Comparison of ENCODE assay signal across 16 cellular contexts in genomic region chr1:100794719-100795645, GRCh38.
DNase-seq lines count a peak whose midpoint lies in the region; ATAC-seq and TF ChIP-seq lines count a peak whose summit lies in the region.
"Had no signal": no experiment of that assay in that cellular context is flagged by ENCODE, and none has a peak within 500 bp of the region (broad histone marks: within the 10 kb centered on the region; RNA-seq: fewer than 3 reads in every experiment).

No MANE protein-coding gene starts in this region.

- H3K18ac ChIP-seq in IMR-90 (ENCODE audit: low read depth, low read length): peak overlapping the region; percentile 83

- H3K79me1 ChIP-seq in IMR-90 (ENCODE audit: low read depth in 1 of 2, low read length in 2 of 2): no peaks in the 10 kb centered on the region

- peak overlapping the region; percentile 48; the same call in 1 of the 2 replicates for H3K14ac ChIP-seq in IMR-90 (replicated peaks; ENCODE audit: low read depth, low read length)

- H3K27me3 ChIP-seq in IMR-90 (ENCODE audit: control insufficient read depth, insufficient read depth, low read length) (no peaks in the 10 kb centered on the region), lung (ENCODE audit: control insufficient read depth, insufficient read depth) (no peaks in the 10 kb centered on the region)
- H3K27me3 ChIP-seq: pancreas, tibial artery had no signal

- peak overlapping the region; percentile 66 for H3K4me2 ChIP-seq in IMR-90 (ENCODE audit: low read depth, low read length)

- CTCF ChIA-PET in IMR-90 (lab: Yijun Ruan, JAX): interaction anchor here (1.1 kb wide), 2 partner anchors 58 to 164 kb away, joined by 4 to 6 read pairs; no protein-coding TSS in a partner anchor

- no peak overlapping the region for H3K4me3 ChIP-seq in IMR-90 (ENCODE audit: insufficient read depth, low read depth, low read length)
- H3K4me3 ChIP-seq in lung: no peak overlapping the region
- H3K4me3 ChIP-seq: pancreas, tibial artery had no signal

- no peak overlapping the region for H2AK5ac ChIP-seq in IMR-90 (ENCODE audit: low read depth, low read length)

- no CpG with 5 or more reads among the region's 8 CpGs for WGBS in IMR-90 (ENCODE audit: extremely low coverage in 2 of 2, insufficient read length in 1 of 2), 2 experiments
- 63 to 74% methylated on average over 8 of the region's 8 CpGs for WGBS in lung, 2 donors

- no peak overlapping the region for H3K56ac ChIP-seq in IMR-90 (ENCODE audit: extremely low read depth, insufficient read depth, low read length)

- BruUV-seq in IMR-90 (replicated peaks; lab: Mats Ljungman, UMichigan): no TSS peak

- peak overlapping the region in 1 of 2 experiments; percentile 10; a peak in 1 of 4 replicates for H4K8ac ChIP-seq in IMR-90 (ENCODE audit: low read depth in 2 of 2, low read length in 2 of 2)

- peak; percentile 77 for DNase-seq in COR-L47 (lab: John Stamatoyannopoulos, UW)
- DNase-seq in IMR-90: peak; percentile 90
- DNase-seq in amniotic epithelial cell (ENCODE audit: low read depth): peak; percentile 50
- no peak for DNase-seq in lung (ENCODE audit: low spot score)
- no peak for DNase-seq in SIG-M5 (lab: John Stamatoyannopoulos, UW)
- DNase-seq in occipital lobe (lab: John Stamatoyannopoulos, UW): no peak
- DNase-seq: activated CD4-positive, alpha-beta T cell treated with anti-CD3 and anti-CD28 coated beads, Interleukin-2, amount 50 U/mL, for 48 hours; amniotic stem cell; DMS79 treated with DMSO at 0.1 percent for 48 hours; foreskin melanocyte; NCI-H1092 treated with DMSO at 0.1 percent for 48 hours; pancreas; stimulated activated CD4-positive, alpha-beta T cell treated with anti-CD3 and anti-CD28 coated beads, Interleukin-1b, Interleukin-23, amount 100 ng/mL, for 48 hours; tibial artery had no signal

- H3K27ac ChIP-seq in IMR-90 (ENCODE audit: insufficient read depth, low read length) (peak overlapping the region; percentile 82; the same call in 1 of the 2 replicates), lung (ENCODE audit: low read depth in 1 of 2, low read length in 1 of 2) (no peak overlapping the region)
- H3K27ac ChIP-seq: pancreas, tibial artery had no signal

- no peaks in the 10 kb centered on the region for H4K20me1 ChIP-seq in IMR-90 (ENCODE audit: insufficient read depth, low read length)

- peak overlapping the region; percentile 72 for H2BK5ac ChIP-seq in IMR-90 (ENCODE audit: low read depth, low read length, poor library complexity, severe bottlenecking)

- peak overlapping the region; percentile 71 for H2BK120ac ChIP-seq in IMR-90 (ENCODE audit: low read depth, low read length)

- TF ChIP-seq RAD21 in IMR-90 (IDR thresholded peaks at IDR 0.05; ENCODE audit: low read length): no peak

- intact Hi-C loops in IMR-90 (cut with micrococcal nuclease): loop anchor here (10.0 kb wide), 1 partner anchor 170 kb away; no protein-coding TSS in a partner anchor

- H2BK20ac ChIP-seq in IMR-90 (ENCODE audit: low read depth, low read length): peak overlapping the region; percentile 78

- H3K9me1 ChIP-seq in IMR-90 (ENCODE audit: insufficient read depth, low read length): no peaks in the 10 kb centered on the region

- H3K9me3 ChIP-seq in IMR-90 (ENCODE audit: control insufficient read depth, insufficient read depth, low read length): no peaks in the 10 kb centered on the region
- H3K9me3 ChIP-seq in lung (ENCODE audit: control insufficient read depth in 2 of 2, insufficient read depth in 1 of 2, low read length in 1 of 2): no peaks in the 10 kb centered on the region
- H3K9me3 ChIP-seq: pancreas, tibial artery had no signal

- no peak overlapping the region for H2AK9ac ChIP-seq in IMR-90 (replicated peaks; ENCODE audit: low read depth, low read length, poor library complexity)

- in situ Hi-C loops in IMR-90 (cut with MboI; ENCODE audit: low sequenced_read_pairs): no loop called here

- H3K36me3 ChIP-seq in IMR-90 (ENCODE audit: control insufficient read depth, insufficient read depth, low read length) (no peaks in the 10 kb centered on the region), lung (ENCODE audit: control insufficient read depth in 2 of 2, insufficient read depth in 2 of 2, low read length in 2 of 2) (no peaks in the 10 kb centered on the region)
- H3K36me3 ChIP-seq: pancreas, tibial artery had no signal

- H4K5ac ChIP-seq in IMR-90 (ENCODE audit: low read depth, low read length): peak overlapping the region; percentile 87

- H2BK15ac ChIP-seq in IMR-90 (ENCODE audit: low read depth, low read length): peak overlapping the region; percentile 75; the same call in 2 of the 3 replicates

- H3K4ac ChIP-seq in IMR-90 (ENCODE audit: low read depth, low read length): peak overlapping the region; percentile 68

- no peak overlapping the region for H3K23ac ChIP-seq in IMR-90 (ENCODE audit: low read depth, low read length)

- TF ChIP-seq POLR2A in IMR-90 (IDR thresholded peaks at IDR 0.05; ENCODE audit: low read depth, low read length): no peak

- dilution Hi-C loops in IMR-90 (cut with HindIII; ENCODE audit: low sequenced_read_pairs, unreplicated experiment): no loop called here

- POLR2A ChIA-PET in IMR-90 (lab: Charles Lee; ENCODE audit: unreplicated experiment): no interaction called here

- TF ChIP-seq CTCF in IMR-90 (conservative IDR thresholded peaks at IDR 0.05; ENCODE audit: low read depth, low read length) (no peak), lung (IDR thresholded peaks at IDR 0.05; ENCODE audit: control extremely low read depth, extremely low read depth) (no peak)

- peaks cover 15% of the 10 kb centered on the region for H3K4me1 ChIP-seq in IMR-90 (ENCODE audit: control insufficient read depth, insufficient read depth, low read length)
- H3K4me1 ChIP-seq in lung (ENCODE audit: control insufficient read depth in 2 of 2, insufficient read depth in 2 of 2, low read length in 2 of 2): no peaks in the 10 kb centered on the region
- H3K4me1 ChIP-seq: pancreas, tibial artery had no signal

- no peak overlapping the region for H2AFZ ChIP-seq in IMR-90 (replicated peaks; ENCODE audit: low read length, poor library complexity)

- H3K9ac ChIP-seq in IMR-90 (ENCODE audit: low read depth, low read length): no peak overlapping the region

- peak; percentile 73 for ATAC-seq in IMR-90 (ENCODE audit: low read depth)
- peak; percentile 19 for ATAC-seq in lung (ENCODE audit: insufficient read depth, low FRiP score)
- no peak for ATAC-seq in GM21526 (IDR thresholded peaks at IDR 0.05; ENCODE audit: low FRiP score, unreplicated experiment)
- no peak for ATAC-seq in esophagus mucosa

- peak overlapping the region; percentile 74 for H4K91ac ChIP-seq in IMR-90 (ENCODE audit: insufficient read depth, low read depth, low read length)

TF ChIP-seq in IMR-90, 13 proteins besides CTCF, POLR2A, EP300 and RAD21:
- TF ChIP-seq BHLHE40 (IDR thresholded peaks at IDR 0.05; ENCODE audit: low read depth, low read length): no peak
- TF ChIP-seq FOS (IDR thresholded peaks at IDR 0.05; ENCODE audit: low read depth, low read length): peak; percentile 62
- peak; percentile 85 for TF ChIP-seq MAFK (IDR thresholded peaks at IDR 0.05; ENCODE audit: low read depth, low read length)
- TF ChIP-seq MAZ (IDR thresholded peaks at IDR 0.05; ENCODE audit: borderline replicate concordance, low read depth, low read length): peak; percentile 49; the same call in 1 of the 2 replicates
- no peak for TF ChIP-seq USF2 (IDR thresholded peaks at IDR 0.05; ENCODE audit: low read depth, low read length)
- no peak for TF ChIP-seq ELK1 (IDR thresholded peaks at IDR 0.05; ENCODE audit: borderline replicate concordance, low read depth, low read length)
- TF ChIP-seq NFE2L2 (IDR thresholded peaks at IDR 0.05; ENCODE audit: low read depth, low read length): peak; percentile 55; the same call in 1 of the 2 replicates
- no peak for TF ChIP-seq RFX5 (IDR thresholded peaks at IDR 0.05; ENCODE audit: low read depth, low read length)
TF ChIP-seq in IMR-90: peak in this region for 4.

Comparison
In these comparisons a context has a peak if more than half of its experiments do, and no peak if none do; other contexts are left out.
1. DNase-seq: peak in COR-L47 (single experiment), IMR-90 (single experiment) and amniotic epithelial cell (single experiment); none in lung (single experiment), SIG-M5 (single experiment) and occipital lobe (single experiment).
2. ATAC-seq: peak in IMR-90 (single experiment) and lung (single experiment); none in GM21526 (single experiment) and esophagus mucosa (single experiment).